In the genomic region with DNA sequence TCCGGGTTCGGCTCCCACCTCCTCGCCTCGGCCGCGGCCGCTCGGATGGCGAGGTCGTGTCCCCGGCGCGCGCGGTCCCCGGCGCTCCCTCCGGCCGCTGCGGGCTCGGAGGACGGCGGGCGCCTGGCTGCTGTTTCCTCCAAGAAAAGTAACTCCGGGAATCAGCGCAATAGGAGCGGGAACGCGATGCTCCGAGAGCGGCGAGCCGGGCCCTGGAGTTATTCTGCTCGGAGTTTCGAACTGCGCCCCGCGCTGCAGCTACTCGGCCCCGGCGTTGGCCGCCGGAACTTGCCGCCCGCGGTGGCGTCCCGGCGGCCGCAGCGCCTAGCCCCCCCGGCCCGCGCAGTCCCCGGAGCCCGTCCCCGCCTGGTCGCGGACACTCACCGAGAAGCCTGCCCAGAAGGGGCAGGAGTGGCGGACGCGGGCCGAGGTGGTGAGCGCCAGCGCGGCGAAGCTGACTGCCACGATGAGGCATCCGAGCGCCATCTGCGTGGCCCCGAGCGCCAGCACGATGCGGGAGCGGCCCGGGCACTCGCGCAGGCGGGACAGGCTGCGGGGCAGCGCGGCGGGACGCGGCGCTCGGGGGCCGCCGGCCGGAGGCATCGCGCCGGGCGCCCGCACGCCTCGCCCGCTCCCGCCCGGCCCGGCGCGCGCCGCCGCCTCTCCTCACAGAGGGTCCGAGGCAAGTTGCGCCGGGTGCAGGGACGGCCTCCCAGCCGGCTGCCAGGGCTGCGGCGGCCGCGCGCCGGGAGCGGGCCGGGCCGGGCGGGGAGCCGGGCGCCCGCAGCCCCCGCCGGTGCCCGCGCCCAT, we compare ENCODE assay signal across 8 cellular contexts.
DNase-seq lines count a peak whose midpoint lies in the region; ATAC-seq, FAIRE-seq and TF ChIP-seq lines count a peak whose summit lies in the region.

No MANE protein-coding gene starts in this region.

- TF ChIP-seq POLR2A in endothelial cell of umbilical vein (IDR thresholded peaks at IDR 0.05; ENCODE audit: low read depth, low read length), result no peak

- POLR2A ChIA-PET in endothelial cell of umbilical vein (lab: Charles Lee), result no interaction called here

- H2AFZ ChIP-seq in endothelial cell of umbilical vein (ENCODE audit: low read depth, low read length), result peak overlapping the region; percentile 56

- BruUV-seq in endothelial cell of umbilical vein (replicated peaks; lab: Mats Ljungman, UMichigan), result no TSS peak

- no peak overlapping the region for H3K27ac ChIP-seq in endothelial cell of umbilical vein (ENCODE audit: insufficient read depth, low read depth, low read length)

- dilution Hi-C loops in endothelial cell of umbilical vein (cut with MboI; ENCODE audit: extremely low pct_ligation_motif_present, low sequenced_read_pairs), result no loop called here

- no peaks in the 10 kb centered on the region for H3K79me2 ChIP-seq in endothelial cell of umbilical vein (ENCODE audit: control insufficient read depth, insufficient read depth, low read length)

- intact Hi-C loops in endothelial cell of umbilical vein (cut with micrococcal nuclease), result no loop called here

- no peak for TF ChIP-seq CTCF in endothelial cell of umbilical vein (IDR thresholded peaks at IDR 0.05; ENCODE audit: extremely low read depth in 1 of 2, insufficient read depth in 1 of 2, low read depth in 1 of 2, low read length in 2 of 2)

- peak overlapping the region in 1 of 3 experiments; percentile 34 for H3K4me3 ChIP-seq in endothelial cell of umbilical vein (replicated peaks in 1 of 3; ENCODE audit: insufficient read depth in 1 of 3, low read depth in 1 of 3, low read length in 3 of 3)

- H3K9me3 ChIP-seq in endothelial cell of umbilical vein (replicated peaks; ENCODE audit: control insufficient read depth, insufficient read depth, low read length), result no peaks in the 10 kb centered on the region

- no peaks in the 10 kb centered on the region for H3K36me3 ChIP-seq in endothelial cell of umbilical vein (ENCODE audit: control insufficient read depth in 2 of 2, extremely low read depth in 1 of 2, insufficient read depth in 2 of 2, low read length in 2 of 2)

- H3K4me1 ChIP-seq in endothelial cell of umbilical vein (ENCODE audit: control insufficient read depth, extremely low read depth, insufficient read depth, low read length), result peaks cover 12% of the 10 kb centered on the region

- H3K27me3 ChIP-seq in endothelial cell of umbilical vein (ENCODE audit: control insufficient read depth in 2 of 2, insufficient read depth in 2 of 2, low read length in 2 of 2), result peaks cover 50 to 65% of the 10 kb centered on the region in 2 experiments

- no peak for ATAC-seq in HG03095 (IDR thresholded peaks at IDR 0.05; ENCODE audit: unreplicated experiment)
- ATAC-seq in HG02623 (IDR thresholded peaks at IDR 0.05; ENCODE audit: unreplicated experiment), result no peak

- in situ Hi-C loops in ACHN (cut with HindIII; ENCODE audit: low pct_ligation_motif_present, low pct_unique_long_range_greater_than_20kb, low sequenced_read_pairs), result no loop called here

- DNase-seq in ACHN (peak; percentile 29), HuH-7 (ENCODE audit: low spot score) (peak; percentile 13), endothelial cell of umbilical vein (ENCODE audit: low read depth, low spot score) (peak; percentile 2), midbrain (lab: John Stamatoyannopoulos, UW) (peak; percentile 10), NCI-H1694 treated with DMSO at 0.1 percent for 48 hours (lab: John Stamatoyannopoulos, UW) (no peak), activated T-cell treated with anti-CD3 and anti-CD28 coated beads for 4 hours (no peak)

- no peaks in the 10 kb centered on the region for H3K9me1 ChIP-seq in endothelial cell of umbilical vein (replicated peaks; ENCODE audit: control insufficient read depth, extremely low read depth, insufficient read depth, low read length)

- CTCF ChIA-PET in endothelial cell of umbilical vein (lab: Charles Lee), result no interaction called here

- no peak overlapping the region for H3K9ac ChIP-seq in endothelial cell of umbilical vein (replicated peaks; ENCODE audit: extremely low read depth, insufficient read depth, low read length)

- no peaks in the 10 kb centered on the region for H4K20me1 ChIP-seq in endothelial cell of umbilical vein (replicated peaks; ENCODE audit: control insufficient read depth, extremely low read depth, insufficient read depth, low read length)

- no peak for FAIRE-seq in endothelial cell of umbilical vein (lab: Jason Lieb, UNC)

- H3K4me2 ChIP-seq in endothelial cell of umbilical vein (ENCODE audit: insufficient read depth, low read length), result peak overlapping the region; percentile 50

TF ChIP-seq in endothelial cell of umbilical vein, 7 proteins besides CTCF, POLR2A, EP300 and RAD21:
- TF ChIP-seq, protein P1, sequence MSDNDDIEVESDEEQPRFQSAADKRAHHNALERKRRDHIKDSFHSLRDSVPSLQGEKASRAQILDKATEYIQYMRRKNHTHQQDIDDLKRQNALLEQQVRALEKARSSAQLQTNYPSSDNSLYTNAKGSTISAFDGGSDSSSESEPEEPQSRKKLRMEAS (IDR thresholded peaks at IDR 0.05; ENCODE audit: insufficient read depth, insufficient read length), result no peak
- no peak for TF ChIP-seq MYC (IDR thresholded peaks at IDR 0.05; ENCODE audit: low read depth, low read length)
- TF ChIP-seq EZH2 (IDR thresholded peaks at IDR 0.05; ENCODE audit: borderline replicate concordance, low read depth, low read length, severe bottlenecking), result no peak
- no peak for TF ChIP-seq JUN (IDR thresholded peaks at IDR 0.05; ENCODE audit: borderline replicate concordance, insufficient read depth, insufficient read length, low read depth)
- no peak for TF ChIP-seq FOS (IDR thresholded peaks at IDR 0.05; ENCODE audit: borderline replicate concordance, insufficient read depth, low read length)
- no peak for TF ChIP-seq POLR2AphosphoS5 (IDR thresholded peaks at IDR 0.05; ENCODE audit: insufficient read depth, low read depth, low read length)
- TF ChIP-seq GATA2 (IDR thresholded peaks at IDR 0.05; ENCODE audit: insufficient read depth, insufficient read length, low read depth, low read length), result no peak

Comparison
In these comparisons a context has a peak if more than half of its experiments do, and no peak if none do; other contexts are left out.
1. DNase-seq: peak in ACHN (single experiment), HuH-7 (single experiment), endothelial cell of umbilical vein (single experiment) and midbrain (single experiment); none in NCI-H1694 treated with DMSO at 0.1 percent for 48 hours (single experiment) and activated T-cell treated with anti-CD3 and anti-CD28 coated beads for 4 hours (single experiment).